15 cellular contexts compared by ENCODE assay signal in genomic region chr2:15913146-15913545, GRCh38. TPM values are rescaled to one million over a fixed set of nuclear protein-coding genes. Genes with fewer than 3 reads are reported as not detected.
DNase-seq lines count a peak whose midpoint lies in the region; ATAC-seq and TF ChIP-seq lines count a peak whose summit lies in the region.
"Had no signal": no experiment of that assay in that cellular context is flagged by ENCODE, and none has a peak within 500 bp of the region (broad histone marks: within the 10 kb centered on the region; RNA-seq: fewer than 3 reads in every experiment).

No MANE protein-coding gene starts in this region.

- TF ChIP-seq CTCF in lower lobe of right lung (IDR thresholded peaks at IDR 0.05) (no peak), thyroid gland (IDR thresholded peaks at IDR 0.05) (peak in 1 of 6 experiments; percentile 21)

- 46 to 58% methylated on average over 9 of the region's 9 CpGs for WGBS in thyroid gland, 2 donors

- H3K36me3 ChIP-seq in lower lobe of right lung (no peaks in the 10 kb centered on the region), thyroid gland (no peaks in the 10 kb centered on the region)

- H3K27me3 ChIP-seq in lower lobe of right lung (ENCODE audit: low read depth) (no peaks in the 10 kb centered on the region), thyroid gland (no peaks in the 10 kb centered on the region)

- no peaks in the 10 kb centered on the region for H3K36me3 Mint-ChIP-seq in immature natural killer cell

- TF ChIP-seq POLR2A in thyroid gland (IDR thresholded peaks at IDR 0.05) = peak in 1 of 2 donors; percentile 56

- no peak overlapping the region for H3K4me3 Mint-ChIP-seq in immature natural killer cell
- H3K4me3 Mint-ChIP-seq: H9 had no signal

- H3K27ac ChIP-seq in lower lobe of right lung (no peak overlapping the region), thyroid gland (peak overlapping the region; percentile 93 to 97 (median 96))

- H3K4me3 ChIP-seq in lower lobe of right lung (no peak overlapping the region), thyroid gland (replicated peaks in 1 of 3) (no peak overlapping the region)

- no peaks in the 10 kb centered on the region for H3K9me3 Mint-ChIP-seq in immature natural killer cell
- H3K9me3 Mint-ChIP-seq: H9 had no signal

- DNase-seq in RPMI8226 (peak; percentile 45), lower lobe of right lung (no peak), thyroid gland (peak; percentile 67 to 68), left cardiac atrium (no peak), immature natural killer cell (no peak)
- DNase-seq: COR-L47, EL, H9, NCI-H1436 treated with DMSO at 0.1 percent for 48 hours, NCI-H2029 treated with DMSO at 0.1 percent for 48 hours, NCI-H510A treated with DMSO at 0.1 percent for 48 hours, NCI-H82, SHP77 treated with DMSO at 0.1 percent for 48 hours had no signal

- no peaks in the 10 kb centered on the region for H3K4me1 Mint-ChIP-seq in immature natural killer cell

- peak; percentile 78 for ATAC-seq in HG02870 (IDR thresholded peaks at IDR 0.05; ENCODE audit: unreplicated experiment)
- ATAC-seq in lower lobe of right lung = peak; percentile 61 to 75
- no peak for ATAC-seq in left cardiac atrium
- ATAC-seq in activated CD4-positive, CD25-positive, alpha-beta regulatory T cell treated with anti-CD3 and anti-CD28 coated beads, Interleukin-2, amount 50 U/mL, for 24 hours = no peak

- H3K27ac Mint-ChIP-seq in immature natural killer cell = no peak overlapping the region
- H3K27ac Mint-ChIP-seq: H9 had no signal

- H3K4me1 ChIP-seq in lower lobe of right lung (peaks cover 22% of the 10 kb centered on the region), thyroid gland (peaks cover 48 to 51% of the 10 kb centered on the region in 2 donors)

- intact Hi-C loops in lower lobe of right lung (cut with DNase I) = no loop called here
- intact Hi-C loops in thyroid gland (cut with DNase I) = loop anchor here (10.0 kb wide), 1 partner anchor 98 kb away; no protein-coding TSS in a partner anchor
- intact Hi-C loops in left cardiac atrium (cut with DNase I) = loop anchor here in 1 of 2 donors (10.0 kb wide), 1 partner anchor 278 kb away; no protein-coding TSS in a partner anchor

- H3K27me3 Mint-ChIP-seq in immature natural killer cell (ENCODE audit: low read depth in 3 of 3) = peaks cover 0 to 8% (median 4%) of the 10 kb centered on the region in 3 donors

- H3K9me3 ChIP-seq in lower lobe of right lung (no peaks in the 10 kb centered on the region), thyroid gland (no peaks in the 10 kb centered on the region)

RNA-seq across cellular contexts. Expression of gene MYCN, which starts 27.2 kb away (rescaled TPM):
- total RNA-seq in lower lobe of right lung = 0.68 TPM
- total RNA-seq in thyroid gland = 10 to 100 TPM in 2 of 4 donors, 1 to 10 TPM in 2; 5.9 to 13.3 (median 10.1) TPM
- under 1 TPM; 0.53 to 0.73 TPM for total RNA-seq in left cardiac atrium
- polyA plus RNA-seq in immature natural killer cell = not detected

Comparison
In these comparisons a context has a peak if more than half of its experiments do, and no peak if none do; other contexts are left out.
1. ATAC-seq: peak in HG02870 (single experiment) and lower lobe of right lung (2 of 2); none in left cardiac atrium (0 of 2) and activated CD4-positive, CD25-positive, alpha-beta regulatory T cell treated with anti-CD3 and anti-CD28 coated beads, Interleukin-2, amount 50 U/mL, for 24 hours (0 of 2).
2. DNase-seq: peak in RPMI8226 (single experiment) and thyroid gland (2 of 2); none in lower lobe of right lung (single experiment), left cardiac atrium (single experiment) and immature natural killer cell (0 of 3).